8 cellular contexts compared by ENCODE assay signal in genomic region chr11:130315354-130315970, GRCh38. TPM values are rescaled to one million over a fixed set of nuclear protein-coding genes. Genes with fewer than 3 reads are reported as not detected.
DNase-seq lines count a peak whose midpoint lies in the region; ATAC-seq and TF ChIP-seq lines count a peak whose summit lies in the region.

No MANE protein-coding gene starts in this region.

- peak; percentile 19 for DNase-seq in activated T-cell treated with anti-CD3 and anti-CD28 coated beads for 4 hours
- peak; percentile 3 for DNase-seq in esophagus squamous epithelium (lab: John Stamatoyannopoulos, UW)
- no peak for DNase-seq in omental fat pad (ENCODE audit: low spot score)
- DNase-seq in tibial nerve (ENCODE audit: low spot score in 2 of 2): peak in 1 of 2 donors; percentile 4
- no peak for DNase-seq in NCI-H187 (lab: John Stamatoyannopoulos, UW)

- TF ChIP-seq CTCF in esophagus squamous epithelium (IDR thresholded peaks at IDR 0.05): peak in 2 of 6 experiments; percentile 11 to 21
- TF ChIP-seq CTCF in omental fat pad (IDR thresholded peaks at IDR 0.05): no peak
- TF ChIP-seq CTCF in tibial nerve (IDR thresholded peaks at IDR 0.05): peak in 2 of 5 experiments; percentile 12 to 19

- peak overlapping the region; percentile 50 to 95 (median 58) for H3K4me3 ChIP-seq in BLaER1 treated with 17β-estradiol and CSF1 and Interleukin-3, amounts not matched to agents 10 nM and 100 nM
- H3K4me3 ChIP-seq in esophagus squamous epithelium: peak overlapping the region; percentile 81 to 96 (median 88)
- peak overlapping the region; percentile 69 to 90 (median 80) for H3K4me3 ChIP-seq in tibial nerve

- peak overlapping the region; percentile 71 to 95 (median 78) for H3K27ac ChIP-seq in BLaER1 treated with 17β-estradiol and CSF1 and Interleukin-3, amounts not matched to agents 10 nM and 100 nM
- H3K27ac ChIP-seq in KOPT-K1 (ENCODE audit: low read depth, low read length, poor library complexity, severe bottlenecking) (peak overlapping the region; percentile 95), esophagus squamous epithelium (peak overlapping the region; percentile 92 to 97 (median 96)), tibial nerve (peak overlapping the region in 3 of 4 donors; percentile 93 to 97 (median 95))

- intact Hi-C loops in esophagus squamous epithelium (cut with DNase I): no loop called here

- peaks cover 0 to 33% (median 25%) of the 10 kb centered on the region in 11 experiments; a peak in 17 of 22 replicates for H4K20me1 ChIP-seq in BLaER1 treated with 17β-estradiol and CSF1 and Interleukin-3, amounts not matched to agents 10 nM and 100 nM

- H3K4me2 ChIP-seq in BLaER1 treated with 17β-estradiol and CSF1 and Interleukin-3, amounts not matched to agents 10 nM and 100 nM: peak overlapping the region; percentile 77 to 96 (median 89)

- peaks cover 0 to 3% (median 0%) of the 10 kb centered on the region in 11 experiments; a peak in 1 of 22 replicates for H3K36me3 ChIP-seq in BLaER1 treated with 17β-estradiol and CSF1 and Interleukin-3, amounts not matched to agents 10 nM and 100 nM
- H3K36me3 ChIP-seq in KOPT-K1 (ENCODE audit: insufficient read depth, low read length) (no peaks in the 10 kb centered on the region), esophagus squamous epithelium (no peaks in the 10 kb centered on the region), tibial nerve (no peaks in the 10 kb centered on the region)

- TF ChIP-seq POLR2A in esophagus squamous epithelium (IDR thresholded peaks at IDR 0.05) (no peak), tibial nerve (IDR thresholded peaks at IDR 0.05) (no peak)

- TF ChIP-seq EP300 in tibial nerve (IDR thresholded peaks at IDR 0.05): no peak

- peak overlapping the region; percentile 62 to 95 (median 74); a peak in 21 of 22 replicates for H3K9ac ChIP-seq in BLaER1 treated with 17β-estradiol and CSF1 and Interleukin-3, amounts not matched to agents 10 nM and 100 nM

- no peaks in the 10 kb centered on the region for H3K27me3 ChIP-seq in BLaER1 treated with 17β-estradiol and CSF1 and Interleukin-3, amounts not matched to agents 10 nM and 100 nM
- H3K27me3 ChIP-seq in esophagus squamous epithelium (no peaks in the 10 kb centered on the region), tibial nerve (no peaks in the 10 kb centered on the region)

- peak; percentile 27 for ATAC-seq in GM21381 (IDR thresholded peaks at IDR 0.05; ENCODE audit: unreplicated experiment)
- ATAC-seq in omental fat pad (ENCODE audit: low FRiP score): peak; percentile 6

- peaks cover 26 to 41% (median 36%) of the 10 kb centered on the region in 10 experiments for H3K4me1 ChIP-seq in BLaER1 treated with 17β-estradiol and CSF1 and Interleukin-3, amounts not matched to agents 10 nM and 100 nM
- H3K4me1 ChIP-seq in esophagus squamous epithelium: peaks cover 7 to 67% (median 22%) of the 10 kb centered on the region in 3 donors
- H3K4me1 ChIP-seq in tibial nerve: peaks cover 0 to 33% (median 13%) of the 10 kb centered on the region in 4 donors

- WGBS in esophagus squamous epithelium, 2 donors: 17 to 23% methylated on average over 17 to 22 of the region's 38 CpGs
- 38 to 48% methylated on average over 38 of the region's 38 CpGs for WGBS in tibial nerve, 2 donors

- peaks cover 10 to 13% (median 11%) of the 10 kb centered on the region in 11 experiments for H3K9me3 ChIP-seq in BLaER1 treated with 17β-estradiol and CSF1 and Interleukin-3, amounts not matched to agents 10 nM and 100 nM (replicated peaks in 1 of 11)
- H3K9me3 ChIP-seq in KOPT-K1 (ENCODE audit: insufficient read depth, low read length, poor library complexity, severe bottlenecking) (peaks cover 8% of the 10 kb centered on the region), esophagus squamous epithelium (no peaks in the 10 kb centered on the region), tibial nerve (no peaks in the 10 kb centered on the region)

RNA-seq across cellular contexts. Expression of gene ZBTB44, which starts 0.7 kb away (rescaled TPM):
- total RNA-seq in esophagus squamous epithelium (10 to 100 TPM; 23.1 to 76.7 (median 33.0) TPM), omental fat pad (10 to 100 TPM; 37.0 to 81.0 (median 46.6) TPM), tibial nerve (10 to 100 TPM; 45.3 to 62.1 (median 55.8) TPM)

Comparison
In these comparisons a context has a peak if more than half of its experiments do, and no peak if none do; other contexts are left out.
1. DNase-seq: peak in activated T-cell treated with anti-CD3 and anti-CD28 coated beads for 4 hours (single experiment) and esophagus squamous epithelium (single experiment); none in omental fat pad (single experiment) and NCI-H187 (0 of 2).
2. Peak in every context shown above with its lines, with median percentiles within 50 percentile points of each other: H3K27ac ChIP-seq and H3K4me3 ChIP-seq.